Comparison of ENCODE assay signal across 11 cellular contexts in genomic region chr6:139308284-139308916, GRCh38. TPM values are rescaled to one million over a fixed set of nuclear protein-coding genes. Genes with fewer than 3 reads are reported as not detected.
DNase-seq lines count a peak whose midpoint lies in the region; ATAC-seq lines count a peak whose summit lies in the region.
"Had no signal": no experiment of that assay in that cellular context is flagged by ENCODE, and none has a peak within 500 bp of the region (broad histone marks: within the 10 kb centered on the region; RNA-seq: fewer than 3 reads in every experiment).

No MANE protein-coding gene starts in this region.

- peak; percentile 46 to 73 for ATAC-seq in activated T-cell treated with anti-CD3 and anti-CD28 coated beads, Interleukin-2, amount 50 U/mL, for 4 hours
- ATAC-seq in HG02973 (IDR thresholded peaks at IDR 0.05; ENCODE audit: unreplicated experiment) = peak; percentile 77
- ATAC-seq in stimulated activated naive B cell treated with anti-CD40 and anti-IgM and Interleukin-4, amounts not matched to agents 10 μg/mL and 1 μg/mL and 100 μg/mL, for 72 hours (replicated peaks) = peak; percentile 99
- ATAC-seq: activated CD8-positive, alpha-beta memory T cell treated with anti-CD3 and anti-CD28 coated beads, Interleukin-2, amount 10 ng/mL, durations not matched to agents 7 days and 5 days had no signal

- H3K4me1 Mint-ChIP-seq in activated T-cell treated with anti-CD3 and anti-CD28 coated beads, Interleukin-2, amount 50 U/mL, for 4 hours (ENCODE audit: low read depth) = peaks cover 23% of the 10 kb centered on the region
- H3K4me1 Mint-ChIP-seq in activated T-helper 1 cell treated with anti-CD3 and anti-CD28 coated beads, Interleukin-12 subunit alpha, Interleukin-12 subunit beta, Interleukin-2, Interleukin-4 antibody, amounts not matched to agents 30 ng/mL and 10 ng/mL and 1 ng/mL, durations not matched to agents 14 hours and 24 hours and 36 hours (ENCODE audit: low read depth) = peaks cover 32% of the 10 kb centered on the region
- peaks cover 26 to 41% of the 10 kb centered on the region in 2 donors for H3K4me1 Mint-ChIP-seq in stimulated activated naive B cell treated with anti-CD40 and anti-IgM and Interleukin-4, amounts not matched to agents 10 μg/mL and 1 μg/mL and 100 μg/mL, for 72 hours

- peak overlapping the region; percentile 78 for H3K27ac Mint-ChIP-seq in activated T-helper 1 cell treated with anti-CD3 and anti-CD28 coated beads, Interleukin-12 subunit alpha, Interleukin-12 subunit beta, Interleukin-2, Interleukin-4 antibody, amounts not matched to agents 30 ng/mL and 10 ng/mL and 1 ng/mL, durations not matched to agents 14 hours and 24 hours and 36 hours
- H3K27ac Mint-ChIP-seq in stimulated activated naive B cell treated with anti-CD40 and anti-IgM and Interleukin-4, amounts not matched to agents 10 μg/mL and 1 μg/mL and 100 μg/mL, for 72 hours = peak overlapping the region; percentile 91
- H3K27ac Mint-ChIP-seq: activated CD8-positive, alpha-beta memory T cell treated with anti-CD3 and anti-CD28 coated beads, Interleukin-2, amount 10 ng/mL, durations not matched to agents 7 days and 5 days; mesothelial cell of epicardium had no signal

- intact Hi-C loops in activated T-helper 1 cell treated with anti-CD3 and anti-CD28 coated beads, Interleukin-12 subunit alpha, Interleukin-12 subunit beta, Interleukin-2, Interleukin-4 antibody, amounts not matched to agents 30 ng/mL and 10 ng/mL and 1 ng/mL, durations not matched to agents 14 hours and 24 hours and 36 hours (cut with micrococcal nuclease) = loop anchor here (1.0 kb wide), 3 partner anchors 15 to 47 kb away; partner anchors contain the start of gene TXLNB

- no peaks in the 10 kb centered on the region for H3K27me3 Mint-ChIP-seq in activated T-cell treated with anti-CD3 and anti-CD28 coated beads, Interleukin-2, amount 50 U/mL, for 4 hours (ENCODE audit: low read depth)
- H3K27me3 Mint-ChIP-seq in activated T-helper 1 cell treated with anti-CD3 and anti-CD28 coated beads, Interleukin-12 subunit alpha, Interleukin-12 subunit beta, Interleukin-2, Interleukin-4 antibody, amounts not matched to agents 30 ng/mL and 10 ng/mL and 1 ng/mL, durations not matched to agents 14 hours and 24 hours and 36 hours (ENCODE audit: insufficient read depth) = peaks cover 6% of the 10 kb centered on the region
- no peaks in the 10 kb centered on the region for H3K27me3 Mint-ChIP-seq in stimulated activated naive B cell treated with anti-CD40 and anti-IgM and Interleukin-4, amounts not matched to agents 10 μg/mL and 1 μg/mL and 100 μg/mL, for 72 hours
- H3K27me3 Mint-ChIP-seq: activated CD8-positive, alpha-beta memory T cell treated with anti-CD3 and anti-CD28 coated beads, Interleukin-2, amount 10 ng/mL, durations not matched to agents 7 days and 5 days had no signal

- no peaks in the 10 kb centered on the region for H3K36me3 Mint-ChIP-seq in activated T-cell treated with anti-CD3 and anti-CD28 coated beads, Interleukin-2, amount 50 U/mL, for 4 hours (ENCODE audit: insufficient read depth)
- peaks cover 4% of the 10 kb centered on the region for H3K36me3 Mint-ChIP-seq in activated T-helper 1 cell treated with anti-CD3 and anti-CD28 coated beads, Interleukin-12 subunit alpha, Interleukin-12 subunit beta, Interleukin-2, Interleukin-4 antibody, amounts not matched to agents 30 ng/mL and 10 ng/mL and 1 ng/mL, durations not matched to agents 14 hours and 24 hours and 36 hours (ENCODE audit: low read depth)
- H3K36me3 Mint-ChIP-seq in stimulated activated naive B cell treated with anti-CD40 and anti-IgM and Interleukin-4, amounts not matched to agents 10 μg/mL and 1 μg/mL and 100 μg/mL, for 72 hours = no peaks in the 10 kb centered on the region
- H3K36me3 Mint-ChIP-seq: activated CD8-positive, alpha-beta memory T cell treated with anti-CD3 and anti-CD28 coated beads, Interleukin-2, amount 10 ng/mL, durations not matched to agents 7 days and 5 days; mesothelial cell of epicardium had no signal

- H3K9me3 Mint-ChIP-seq in activated T-cell treated with anti-CD3 and anti-CD28 coated beads, Interleukin-2, amount 50 U/mL, for 4 hours = no peaks in the 10 kb centered on the region
- H3K9me3 Mint-ChIP-seq in activated T-helper 1 cell treated with anti-CD3 and anti-CD28 coated beads, Interleukin-12 subunit alpha, Interleukin-12 subunit beta, Interleukin-2, Interleukin-4 antibody, amounts not matched to agents 30 ng/mL and 10 ng/mL and 1 ng/mL, durations not matched to agents 14 hours and 24 hours and 36 hours = peaks cover 10% of the 10 kb centered on the region
- H3K9me3 Mint-ChIP-seq in stimulated activated naive B cell treated with anti-CD40 and anti-IgM and Interleukin-4, amounts not matched to agents 10 μg/mL and 1 μg/mL and 100 μg/mL, for 72 hours = no peaks in the 10 kb centered on the region
- H3K9me3 Mint-ChIP-seq: mesothelial cell of epicardium had no signal

- no peak for DNase-seq in activated T-cell treated with anti-CD3 and anti-CD28 coated beads, Interleukin-2, amount 50 U/mL, for 4 hours
- no peak for DNase-seq in activated T-cell treated with anti-CD3 and anti-CD28 coated beads, Interleukin-2, amount 50 U/mL, for 1 hour
- DNase-seq in activated T-helper 1 cell treated with anti-CD3 and anti-CD28 coated beads, Interleukin-12 subunit alpha, Interleukin-12 subunit beta, Interleukin-2, Interleukin-4 antibody, amounts not matched to agents 30 ng/mL and 10 ng/mL and 1 ng/mL, durations not matched to agents 14 hours and 24 hours and 36 hours (ENCODE audit: low spot score) = no peak
- DNase-seq in stimulated activated naive B cell treated with anti-CD40 and anti-IgM and Interleukin-4, amounts not matched to agents 10 μg/mL and 1 μg/mL and 100 μg/mL, for 72 hours = no peak
- DNase-seq in nucleus accumbens (lab: John Stamatoyannopoulos, UW) (no peak), NCI-H748 (lab: John Stamatoyannopoulos, UW; ENCODE audit: unreplicated experiment) (no peak), DMS53 treated with DMSO at 0.1 percent for 48 hours (lab: John Stamatoyannopoulos, UW; ENCODE audit: unreplicated experiment) (no peak)
- DNase-seq: activated CD8-positive, alpha-beta memory T cell treated with anti-CD3 and anti-CD28 coated beads, Interleukin-2, amount 10 ng/mL, durations not matched to agents 7 days and 5 days; PC-9 had no signal

- no peak overlapping the region for H3K4me3 Mint-ChIP-seq in activated T-cell treated with anti-CD3 and anti-CD28 coated beads, Interleukin-2, amount 50 U/mL, for 4 hours
- no peak overlapping the region for H3K4me3 Mint-ChIP-seq in activated T-helper 1 cell treated with anti-CD3 and anti-CD28 coated beads, Interleukin-12 subunit alpha, Interleukin-12 subunit beta, Interleukin-2, Interleukin-4 antibody, amounts not matched to agents 30 ng/mL and 10 ng/mL and 1 ng/mL, durations not matched to agents 14 hours and 24 hours and 36 hours
- H3K4me3 Mint-ChIP-seq in stimulated activated naive B cell treated with anti-CD40 and anti-IgM and Interleukin-4, amounts not matched to agents 10 μg/mL and 1 μg/mL and 100 μg/mL, for 72 hours = peak overlapping the region; percentile 58 to 65
- H3K4me3 Mint-ChIP-seq: activated CD8-positive, alpha-beta memory T cell treated with anti-CD3 and anti-CD28 coated beads, Interleukin-2, amount 10 ng/mL, durations not matched to agents 7 days and 5 days; mesothelial cell of epicardium had no signal

RNA-seq across cellular contexts. Expression of gene TXLNB, which starts 16.6 kb away (rescaled TPM):
- total RNA-seq in activated T-cell treated with anti-CD3 and anti-CD28 coated beads, Interleukin-2, amount 50 U/mL, for 4 hours = under 1 TPM in 2 of 3 donors, not detected in 1; 0.08 to 0.11 TPM
- total RNA-seq in activated T-helper 1 cell treated with anti-CD3 and anti-CD28 coated beads, Interleukin-12 subunit alpha, Interleukin-12 subunit beta, Interleukin-2, Interleukin-4 antibody, amounts not matched to agents 30 ng/mL and 10 ng/mL and 1 ng/mL, durations not matched to agents 14 hours and 24 hours and 36 hours = 0.08 TPM in 1 of 2 replicates, not detected in the other

Comparison
In these comparisons a context has a peak if more than half of its experiments do, and no peak if none do; other contexts are left out.
1. H3K4me3 Mint-ChIP-seq: peak in stimulated activated naive B cell treated with anti-CD40 and anti-IgM and Interleukin-4, amounts not matched to agents 10 μg/mL and 1 μg/mL and 100 μg/mL, for 72 hours (2 of 2); none in activated T-cell treated with anti-CD3 and anti-CD28 coated beads, Interleukin-2, amount 50 U/mL, for 4 hours (single experiment) and activated T-helper 1 cell treated with anti-CD3 and anti-CD28 coated beads, Interleukin-12 subunit alpha, Interleukin-12 subunit beta, Interleukin-2, Interleukin-4 antibody, amounts not matched to agents 30 ng/mL and 10 ng/mL and 1 ng/mL, durations not matched to agents 14 hours and 24 hours and 36 hours (single experiment).
2. Peak in every context shown above with its lines, with median percentiles within 50 percentile points of each other: ATAC-seq.